In the genomic region with DNA sequence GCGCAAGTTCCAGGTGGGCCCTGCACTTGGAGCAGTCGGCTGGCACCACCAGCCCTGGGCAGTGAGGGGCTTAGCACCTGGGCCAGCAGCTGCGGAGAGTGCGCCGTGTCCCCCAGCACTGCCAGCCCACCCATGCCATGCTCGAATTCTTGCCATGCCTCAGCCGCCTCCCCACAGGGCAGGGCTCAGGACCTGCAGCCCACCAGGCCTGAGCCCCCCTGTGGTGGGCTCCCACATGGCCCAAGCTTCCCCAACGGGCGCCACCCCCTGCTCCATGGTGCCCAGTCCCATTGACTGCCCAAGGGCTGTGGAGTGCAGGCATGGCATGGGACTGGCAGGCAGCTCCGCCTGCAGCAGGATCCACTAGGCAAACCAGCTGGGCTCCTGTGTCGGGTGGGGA, we compare ENCODE assay signal across 34 cellular contexts.
"Had no signal": no experiment of that assay in that cellular context is flagged by ENCODE, and none has a peak within 500 bp of the region (broad histone marks: within the 10 kb centered on the region; RNA-seq: fewer than 3 reads in every experiment).

No MANE protein-coding gene starts in this region.

- H3K27me3 ChIP-seq: MG63 had no signal

- DNase-seq: Karpas-422, Kasumi-1, MG63, MM.1S, MV-4-11, NCI-H1048, NCI-H1092, NCI-H1092 treated with DMSO at 0.1 percent for 48 hours, NCI-H1105, NCI-H1105 treated with DMSO at 0.1 percent for 48 hours, NCI-H1417, NCI-H1417 treated with DMSO at 0.1 percent for 48 hours, NCI-H1436, NCI-H1436 treated with DMSO at 0.1 percent for 48 hours, NCI-H146, NCI-H1694, NCI-H1694 treated with DMSO at 0.1 percent for 48 hours, NCI-H187, NCI-H187 treated with DMSO at 0.1 percent for 48 hours, NCI-H1930, NCI-H2029, NCI-H2029 treated with DMSO at 0.1 percent for 48 hours, NCI-H2081, NCI-H2081 treated with DMSO at 0.1 percent for 48 hours, NCI-H2107, NCI-H2171, NCI-H2171 treated with DMSO at 0.1 percent for 48 hours, NCI-H2227 treated with DMSO at 0.1 percent for 48 hours, NCI-H226, NCI-H345, NCI-H446, NCI-H446 treated with DMSO at 0.1 percent for 48 hours, NCI-H510A, NCI-H510A treated with DMSO at 0.1 percent for 48 hours had no signal

- H3K4me3 ChIP-seq: MG63 had no signal

- H3K36me3 ChIP-seq: MG63 had no signal
